ENCODE assay signal across 10 cellular contexts in genomic region chr10:93742633-93743349, GRCh38. TPM values are rescaled to one million over a fixed set of nuclear protein-coding genes. Genes with fewer than 3 reads are reported as not detected.
DNase-seq lines count a peak whose midpoint lies in the region; ATAC-seq, FAIRE-seq and TF ChIP-seq lines count a peak whose summit lies in the region.
"Had no signal": no experiment of that assay in that cellular context is flagged by ENCODE, and none has a peak within 500 bp of the region (broad histone marks: within the 10 kb centered on the region; RNA-seq: fewer than 3 reads in every experiment).

No MANE protein-coding gene starts in this region.

- H2AFZ ChIP-seq in OCI-LY7 (ENCODE audit: low read length), result peak overlapping the region; percentile 63

- no peaks in the 10 kb centered on the region for H3K27me3 ChIP-seq in small intestine (ENCODE audit: control insufficient read depth in 2 of 2, insufficient read depth in 2 of 2, low read length in 2 of 2)
- no peaks in the 10 kb centered on the region for H3K27me3 ChIP-seq in sigmoid colon

- peak overlapping the region; percentile 52 for H3K4me2 ChIP-seq in OCI-LY7 (ENCODE audit: low read length)

- no peaks in the 10 kb centered on the region for H3K79me2 ChIP-seq in OCI-LY7 (ENCODE audit: insufficient read depth, low read depth, low read length)

- H4K20me1 ChIP-seq in OCI-LY7 (ENCODE audit: insufficient read depth, low read length), result no peaks in the 10 kb centered on the region

- TF ChIP-seq CTCF in OCI-LY7 (conservative IDR thresholded peaks at IDR 0.05; ENCODE audit: low read length) (no peak), sigmoid colon (IDR thresholded peaks at IDR 0.05) (no peak)

- no peak for TF ChIP-seq EP300 in sigmoid colon (IDR thresholded peaks at IDR 0.05)

- H3K4me1 ChIP-seq in OCI-LY7 (ENCODE audit: insufficient read depth, low read length, poor library complexity, severe bottlenecking), result peaks cover 12% of the 10 kb centered on the region
- H3K4me1 ChIP-seq in small intestine (ENCODE audit: control insufficient read depth in 2 of 2, insufficient read depth in 1 of 2, low read depth in 1 of 2, low read length in 1 of 2), result peaks cover 0 to 3% of the 10 kb centered on the region in 2 donors
- peaks cover 0 to 21% (median 15%) of the 10 kb centered on the region in 4 donors for H3K4me1 ChIP-seq in sigmoid colon

- peak; percentile 54 for DNase-seq in OCI-LY7 (ENCODE audit: low spot score)
- DNase-seq in small intestine, result peak; percentile 6
- DNase-seq in sigmoid colon, result no peak
- no peak for DNase-seq in NCI-H146 treated with DMSO at 0.1 percent for 48 hours (lab: John Stamatoyannopoulos, UW; ENCODE audit: unreplicated experiment)
- DNase-seq in GM19238 (ENCODE audit: insufficient read length, low spot score), result no peak
- DNase-seq in NCI-H1092 treated with DMSO at 0.1 percent for 48 hours (lab: John Stamatoyannopoulos, UW), result no peak
- DNase-seq: activated CD4-positive, alpha-beta T cell treated with anti-CD3 and anti-CD28 coated beads for 1 hour; NCI-H1436 treated with DMSO at 0.1 percent for 48 hours had no signal

- H3K9me3 ChIP-seq in OCI-LY7 (ENCODE audit: low read length) (no peaks in the 10 kb centered on the region), small intestine (ENCODE audit: control insufficient read depth, low read depth) (no peaks in the 10 kb centered on the region), sigmoid colon (no peaks in the 10 kb centered on the region)

- 39 to 51% (median 46%) methylated on average over 8 of the region's 8 CpGs for WGBS in small intestine, 3 donors
- WGBS in sigmoid colon, 2 donors, result 47 to 53% methylated on average over 8 of the region's 8 CpGs

- intact Hi-C loops in OCI-LY7 (cut with micrococcal nuclease; ENCODE audit: unreplicated experiment) (no loop called here), sigmoid colon (cut with DNase I) (no loop called here)

- CTCF ChIA-PET in OCI-LY7 (lab: Charles Lee; ENCODE audit: unreplicated experiment), result interaction anchor here (1.0 kb wide), 1 partner anchor 19 kb away, joined by 4 read pairs; no protein-coding TSS in a partner anchor

- H3K4me3 ChIP-seq in OCI-LY7 (ENCODE audit: low read depth, low read length, poor library complexity, severe bottlenecking) (peak overlapping the region; percentile 27), small intestine (ENCODE audit: low read depth in 1 of 2, low read length in 2 of 2) (no peak overlapping the region), sigmoid colon (no peak overlapping the region)

- peak overlapping the region; percentile 20 for H3K27ac ChIP-seq in OCI-LY7 (ENCODE audit: low read depth, low read length, poor library complexity, severe bottlenecking)
- no peak overlapping the region for H3K27ac ChIP-seq in small intestine (ENCODE audit: low read depth in 1 of 2, low read length in 1 of 2)
- H3K27ac ChIP-seq in sigmoid colon, result no peak overlapping the region

- H3K36me3 ChIP-seq in OCI-LY7 (ENCODE audit: insufficient read depth, low read length) (no peaks in the 10 kb centered on the region), small intestine (ENCODE audit: control insufficient read depth in 2 of 2, insufficient read depth in 2 of 2, low read length in 2 of 2) (no peaks in the 10 kb centered on the region), sigmoid colon (no peaks in the 10 kb centered on the region)

- no peak for TF ChIP-seq POLR2A in sigmoid colon (IDR thresholded peaks at IDR 0.05)

- POLR2A ChIA-PET in OCI-LY7 (lab: Charles Lee), result interaction anchor here (1.2 kb wide), 1 partner anchor 56 kb away, joined by 3 read pairs; no protein-coding TSS in a partner anchor

- FAIRE-seq in small intestine (lab: Jason Lieb, UNC), result no peak

- no TSS peak for BruUV-seq in OCI-LY7 (replicated peaks; lab: Mats Ljungman, UMichigan)

- H3K9me2 ChIP-seq in OCI-LY7 (ENCODE audit: insufficient read depth, low read length), result no peaks in the 10 kb centered on the region

- ATAC-seq in GM19397 (IDR thresholded peaks at IDR 0.05; ENCODE audit: unreplicated experiment), result peak; percentile 77
- ATAC-seq in HG03025 (IDR thresholded peaks at IDR 0.05; ENCODE audit: low FRiP score, unreplicated experiment), result peak; percentile 86

RNA-seq across cellular contexts. Expression of gene LGI1, which starts 14.9 kb away (rescaled TPM):
- 0.41 TPM in 1 of 2 replicates, not detected in the other for total RNA-seq in OCI-LY7 (2014; rRNA removed; shearing (Covaris generic))
- total RNA-seq in OCI-LY7 (2022), result not detected in 2 replicates
- polyA plus RNA-seq in small intestine, result 1 to 10 TPM in 1 of 3 donors, not detected in 2; 2.3 TPM
- total RNA-seq in sigmoid colon, result 10 to 100 TPM in 2 of 4 donors, 1 to 10 TPM in 2; 3.2 to 28.1 (median 7.2) TPM
- polyA plus RNA-seq in sigmoid colon, result 1 to 10 TPM in 2 of 3 donors, under 1 TPM in 1; 0.89 to 2.4 (median 1.2) TPM

RNA-seq across cellular contexts. Expression of gene FRA10AC1, which starts 40.4 kb away (rescaled TPM):
- 11.9 and 24.3 TPM in 2 replicates for total RNA-seq in OCI-LY7 (2014; rRNA removed; shearing (Covaris generic))
- total RNA-seq in OCI-LY7 (2022) (26.9 and 30.2 TPM in 2 replicates), sigmoid colon (10 to 100 TPM; 11.3 to 23.5 (median 17.3) TPM)
- polyA plus RNA-seq in small intestine (1 to 10 TPM; 5.1 to 7.9 (median 6.0) TPM), sigmoid colon (10 to 100 TPM in 1 of 3 donors, 1 to 10 TPM in 2; 4.2 to 14.3 (median 5.4) TPM)

Comparison
In these comparisons a context has a peak if more than half of its experiments do, and no peak if none do; other contexts are left out.
1. DNase-seq: peak in OCI-LY7 (single experiment) and small intestine (single experiment); none in sigmoid colon (single experiment), NCI-H146 treated with DMSO at 0.1 percent for 48 hours (single experiment), GM19238 (single experiment) and NCI-H1092 treated with DMSO at 0.1 percent for 48 hours (single experiment).